ENCODE assay signal across 8 cellular contexts in the genomic region with DNA sequence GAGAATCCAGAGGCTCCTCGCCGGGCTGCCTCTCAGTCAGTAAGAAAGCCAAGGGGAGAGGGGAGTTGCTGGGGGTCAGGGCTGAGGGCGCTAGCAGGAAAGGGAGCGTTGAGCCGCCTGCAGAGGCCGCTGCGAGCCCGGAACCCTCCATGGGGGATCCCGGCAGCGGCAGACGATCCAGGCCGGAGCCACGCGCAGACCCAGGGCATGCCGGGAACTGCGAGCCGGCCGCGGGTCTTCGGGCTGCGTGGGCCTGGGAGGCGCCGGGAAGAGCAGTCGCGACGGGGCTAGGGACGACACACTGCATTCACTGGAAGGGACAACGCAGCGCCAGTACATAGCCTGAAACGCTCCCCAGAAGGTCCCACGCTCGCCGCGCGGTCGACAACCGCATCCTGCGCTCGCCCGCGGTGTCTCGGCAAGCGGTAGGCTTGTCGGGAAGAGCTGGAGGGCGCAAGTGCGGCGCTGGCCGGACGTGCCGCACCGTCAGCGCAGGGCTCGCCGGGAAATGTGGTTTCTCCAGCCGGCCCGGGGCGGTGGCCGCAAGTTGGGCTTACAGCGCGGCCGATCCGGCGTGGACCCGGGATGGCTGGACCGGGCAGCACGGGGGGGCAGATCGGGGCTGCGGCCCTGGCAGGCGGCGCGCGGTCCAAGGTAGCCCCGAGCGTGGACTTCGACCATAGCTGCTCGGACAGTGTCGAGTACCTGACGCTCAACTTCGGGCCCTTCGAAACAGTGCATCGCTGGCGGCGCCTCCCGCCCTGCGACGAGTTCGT. TPM values are rescaled to one million over a fixed set of nuclear protein-coding genes. Genes with fewer than 3 reads are reported as not detected.
A peak's percentile ranks its signal among the peaks of the same experiment; 100 is the strongest.
DNase-seq lines count a peak whose midpoint lies in the region; ATAC-seq and TF ChIP-seq lines count a peak whose summit lies in the region.

A gene (plus strand): TSS at position 511 of the 776 bp plus-strand sequence. CDS start 75 bp downstream, at position 586.

- peaks cover 28 to 30% of the 10 kb centered on the region in 2 experiments for H3K4me1 Mint-ChIP-seq in H9

- H3K56ac ChIP-seq in H9 (ENCODE audit: insufficient read length, low read depth, low read length) = no peak within 1 kb of the TSS

- no peaks in the 10 kb centered on the region for H3K79me2 ChIP-seq in H9 (ENCODE audit: insufficient read depth, low read length)

- no peak within 1 kb of the TSS for H2AK5ac ChIP-seq in H9 (ENCODE audit: insufficient read length, low read length)

- H3K23me2 ChIP-seq in H9 (ENCODE audit: insufficient read length, low read depth, low read length, poor library complexity, severe bottlenecking) = peaks cover 14% of the 10 kb centered on the region

- H2BK120ac ChIP-seq in H9 (ENCODE audit: low read depth, low read length, poor library complexity, severe bottlenecking) = no peak within 1 kb of the TSS

- H3K14ac ChIP-seq in H9 (ENCODE audit: insufficient read depth, low read length) = peak within 1 kb of the TSS; percentile 77

- no peak within 1 kb of the TSS for H2BK5ac ChIP-seq in H9 (ENCODE audit: insufficient read length, low read length)

- no peaks in the 10 kb centered on the region for H4K20me1 ChIP-seq in H9 (ENCODE audit: control insufficient read depth, insufficient read depth, insufficient read length)

- TF ChIP-seq POLR2A in adrenal gland (IDR thresholded peaks at IDR 0.05) (peak; percentile 84 to 94), heart left ventricle (IDR thresholded peaks at IDR 0.05) (peak in 1 of 2 donors; percentile 90)

- CTCF ChIA-PET in GM10248 (lab: Yijun Ruan, JAX) = interaction anchor here (0.7 to 3.3 kb wide), 15 partner anchors 9 to 198 kb away, joined by 3 to 11 read pairs (median 6); a partner anchor contains a TSS

- H3K4me3 Mint-ChIP-seq in H9 = peak within 1 kb of the TSS; percentile 94 to 98

- no peak within 1 kb of the TSS for H2BK20ac ChIP-seq in H9 (ENCODE audit: low read depth, low read length, poor library complexity, severe bottlenecking)

- H2BK15ac ChIP-seq in H9 (ENCODE audit: low read depth, low read length) = no peak within 1 kb of the TSS

- no peaks in the 10 kb centered on the region; the same call in 1 of the 2 replicates for H3K27me3 ChIP-seq in H9 (ENCODE audit: insufficient read depth, low read length)
- H3K27me3 ChIP-seq in MG63 = no peaks in the 10 kb centered on the region
- H3K27me3 ChIP-seq in adrenal gland = no peaks in the 10 kb centered on the region
- H3K27me3 ChIP-seq in heart left ventricle = peaks cover 0 to 3% (median 0%) of the 10 kb centered on the region in 9 donors

- peak within 1 kb of the TSS; percentile 68 for H3K9ac ChIP-seq in H9 (ENCODE audit: extremely low read depth, insufficient read length, low read length)

- H3K18ac ChIP-seq in H9 (ENCODE audit: insufficient read length, low read depth, low read length) = peak within 1 kb of the TSS; percentile 90

- TF ChIP-seq CTCF in GM10248 (IDR thresholded peaks at IDR 0.05; ENCODE audit: control extremely low read depth, extremely low read depth, low read depth, missing control alignments) (peak; percentile 67), H9 (conservative IDR thresholded peaks at IDR 0.05) (peak; percentile 51; the same call in 2 of the 3 replicates), adrenal gland (IDR thresholded peaks at IDR 0.05) (peak in 5 of 6 experiments; percentile 26 to 51 (median 46)), heart left ventricle (IDR thresholded peaks at IDR 0.05) (peak; percentile 38 to 83 (median 60))

- H3K4me2 ChIP-seq in H9 (ENCODE audit: insufficient read depth, insufficient read length, low read length) = peak within 1 kb of the TSS; percentile 73

- H3K36me3 ChIP-seq in MG63 (peaks cover 12% of the 10 kb centered on the region), adrenal gland (replicated peaks in 1 of 2) (peaks cover 0 to 13% of the 10 kb centered on the region in 2 donors), heart left ventricle (peaks cover 0 to 30% (median 16%) of the 10 kb centered on the region in 9 donors), urinary bladder (ENCODE audit: insufficient read depth) (no peaks in the 10 kb centered on the region)

- H3K36me3 Mint-ChIP-seq in H9 (ENCODE audit: insufficient read depth in 1 of 3, low read depth in 3 of 3) = peaks cover 4 to 25% (median 20%) of the 10 kb centered on the region in 3 experiments

- H4K5ac ChIP-seq in H9 (ENCODE audit: insufficient read length, low read depth, low read length) = no peak within 1 kb of the TSS

- H3K9me3 ChIP-seq in H9 (ENCODE audit: control insufficient read depth, low read depth, low read length) = no peaks in the 10 kb centered on the region
- peaks cover 8% of the 10 kb centered on the region; the same call in 1 of the 2 replicates for H3K9me3 ChIP-seq in MG63
- H3K9me3 ChIP-seq in adrenal gland (replicated peaks in 1 of 3) = peaks cover 0 to 4% (median 0%) of the 10 kb centered on the region in 3 donors
- peaks cover 0 to 13% (median 2%) of the 10 kb centered on the region in 12 donors for H3K9me3 ChIP-seq in heart left ventricle

- H3K79me1 ChIP-seq in H9 (ENCODE audit: insufficient read depth, low read depth, low read length, poor library complexity, severe bottlenecking) = no peaks in the 10 kb centered on the region

- intact Hi-C loops in adrenal gland (cut with DNase I) = no loop called here
- intact Hi-C loops in heart left ventricle (cut with DNase I) = loop anchor here in 3 of 10 donors (1.0 to 10.0 kb wide), 8 partner anchors 19 to 127 kb away; a partner anchor contains a TSS
- intact Hi-C loops in posterior vena cava (cut with DNase I) = no loop called here

- no peak within 1 kb of the TSS for H3K4ac ChIP-seq in H9 (ENCODE audit: low read depth, low read length)

- no peak within 1 kb of the TSS for H3K27ac ChIP-seq in H9 (ENCODE audit: insufficient read length, low read depth, low read length)
- H3K27ac ChIP-seq in adrenal gland = peak within 1 kb of the TSS; percentile 57 to 93 (median 86)
- peak within 1 kb of the TSS; percentile 22 to 96 (median 94) for H3K27ac ChIP-seq in heart left ventricle
- H3K27ac ChIP-seq in urinary bladder (ENCODE audit: low read depth) = peak within 1 kb of the TSS; percentile 89

- H2AFZ ChIP-seq in H9 (ENCODE audit: low read length) = no peak within 1 kb of the TSS

- H3K23ac ChIP-seq in H9 (ENCODE audit: insufficient read length, low read depth, low read length) = no peak within 1 kb of the TSS

- DNase-seq in GM10248 (ENCODE audit: extremely low spot score) (peak; percentile 90), H9 (peak; percentile 81), MG63 (peak; percentile 81), T-helper 1 cell (peak; percentile 36 to 80 (median 51)), adrenal gland (peak; percentile 72 to 87 (median 82)), heart left ventricle (peak; percentile 86 to 91 (median 88)), posterior vena cava (ENCODE audit: low spot score) (peak; percentile 96)

- peak; percentile 87 to 96 (median 95) for ATAC-seq in heart left ventricle

- peaks cover 13 to 15% of the 10 kb centered on the region in 2 experiments for H3K9me3 Mint-ChIP-seq in H9

- H3T11ph ChIP-seq in H9 (ENCODE audit: low read length) = no peak within 1 kb of the TSS

- H2BK12ac ChIP-seq in H9 (ENCODE audit: insufficient read length, low read depth, low read length) = no peak within 1 kb of the TSS

- H3K4me3 ChIP-seq in MG63 (peak within 1 kb of the TSS; percentile 95), adrenal gland (peak within 1 kb of the TSS; percentile 21 to 75 (median 69)), heart left ventricle (peak within 1 kb of the TSS; percentile 65 to 99 (median 88)), urinary bladder (ENCODE audit: low read depth, low read length) (peak within 1 kb of the TSS; percentile 86)

- H4K91ac ChIP-seq in H9 (ENCODE audit: insufficient read length, low read depth, low read length) = no peak within 1 kb of the TSS

- POLR2A ChIA-PET in GM10248 (lab: Yijun Ruan, JAX) = interaction anchor here (0.5 to 2.2 kb wide), 6 partner anchors 8 to 390 kb away, joined by 3 to 13 read pairs (median 4); a partner anchor contains a TSS

- H3K4me1 ChIP-seq in H9 (ENCODE audit: insufficient read depth, low read length) = 0 out of 2 replicates have a peak, but pooled peaks cover 2% of the 10 kb centered on the region
- H3K4me1 ChIP-seq in adrenal gland (replicated peaks in 1 of 2) = peaks cover 26 to 37% of the 10 kb centered on the region in 2 donors
- H3K4me1 ChIP-seq in heart left ventricle = peaks cover 7 to 39% (median 25%) of the 10 kb centered on the region in 12 donors
- H3K4me1 ChIP-seq in urinary bladder (ENCODE audit: insufficient read depth) = no peaks in the 10 kb centered on the region

- peak within 1 kb of the TSS; percentile 52 to 90 (median 79); a peak in 5 of 7 replicates for H3K27ac Mint-ChIP-seq in H9

- no CpG with 5 or more reads among the region's 87 CpGs for WGBS in H9 (ENCODE audit: extremely low coverage, insufficient read length, low lambda C conversion rate)
- 0 to 1% (median 0%) methylated on average over 34 to 87 of the region's 87 CpGs; no CpG with 5 or more reads in 1 of the 4 donors for WGBS in adrenal gland, 4 donors
- 0 to 1% (median 1%) methylated on average over 19 to 87 of the region's 87 CpGs for WGBS in heart left ventricle, 4 donors
- WGBS in urinary bladder = under 1% methylated on average over 87 of the region's 87 CpGs

- peaks cover 30% of the 10 kb centered on the region for H3K27me3 Mint-ChIP-seq in H9 (ENCODE audit: low read depth)

- no peak within 1 kb of the TSS for H4K8ac ChIP-seq in H9 (replicated peaks; ENCODE audit: insufficient read length, low read depth, low read length)

RNA-seq across cellular contexts. Expression of the gene that starts here (rescaled TPM):
- total RNA-seq in H9 (2021) = 40.0 and 47.0 TPM in 2 replicates
- total RNA-seq in MG63 (2014; rRNA removed; shearing (Covaris generic); ENCODE audit: low replicate concordance) = 21.2 and 25.3 TPM in 2 replicates
- total RNA-seq in adrenal gland = 10 to 100 TPM; 38.7 to 76.3 (median 55.8) TPM
- 100 to 1,000 TPM in 1 of 3 donors, 10 to 100 TPM in 2; 32.6 to 100 (median 62.1) TPM for polyA plus RNA-seq in adrenal gland
- total RNA-seq in heart left ventricle = 10 to 100 TPM; 18.4 to 41.9 (median 26.6) TPM
- polyA plus RNA-seq in heart left ventricle = 10 to 100 TPM; 18.4 to 29.3 TPM
- 10 to 100 TPM; 46.1 to 56.3 TPM for total RNA-seq in posterior vena cava
- total RNA-seq in urinary bladder = 42.8 TPM
- 48.1 TPM for polyA plus RNA-seq in urinary bladder
